Comparison of ENCODE assay signal across 19 cellular contexts in genomic region chr5:75617746-75618352, GRCh38. TPM values are rescaled to one million over a fixed set of nuclear protein-coding genes. Genes with fewer than 3 reads are reported as not detected.
DNase-seq lines count a peak whose midpoint lies in the region; ATAC-seq and TF ChIP-seq lines count a peak whose summit lies in the region.
"Had no signal": no experiment of that assay in that cellular context is flagged by ENCODE, and none has a peak within 500 bp of the region (broad histone marks: within the 10 kb centered on the region; RNA-seq: fewer than 3 reads in every experiment).

No MANE protein-coding gene starts in this region.

- H3K27ac Mint-ChIP-seq in Caco-2 (ENCODE audit: unreplicated experiment) (no peak overlapping the region), glutamatergic neuron (ENCODE audit: unreplicated experiment) (peak overlapping the region; percentile 44)
- H3K27ac Mint-ChIP-seq: activated naive CD8-positive, alpha-beta T cell treated with anti-CD3 and anti-CD28 coated beads for 36 hours; CD4-positive, CD25-positive, alpha-beta regulatory T cell; naive thymus-derived CD4-positive, alpha-beta T cell had no signal

- no peaks in the 10 kb centered on the region for H4K20me1 ChIP-seq in osteoblast (ENCODE audit: insufficient read depth, low read length)

- ATAC-seq in GM19328 (IDR thresholded peaks at IDR 0.05; ENCODE audit: unreplicated experiment): no peak
- ATAC-seq: naive thymus-derived CD4-positive, alpha-beta T cell had no signal

- H3K36me3 Mint-ChIP-seq in Caco-2 (ENCODE audit: insufficient read depth, unreplicated experiment): no peaks in the 10 kb centered on the region
- no peaks in the 10 kb centered on the region for H3K36me3 Mint-ChIP-seq in glutamatergic neuron (ENCODE audit: unreplicated experiment)
- H3K36me3 Mint-ChIP-seq: CD4-positive, CD25-positive, alpha-beta regulatory T cell had no signal

- BruUV-seq in Caco-2 (replicated peaks; lab: Mats Ljungman, UMichigan): no TSS peak

- H3K79me2 ChIP-seq in osteoblast (ENCODE audit: insufficient read depth, low read length): no peaks in the 10 kb centered on the region

- H3K4me3 Mint-ChIP-seq in Caco-2 (ENCODE audit: unreplicated experiment) (peak overlapping the region; percentile 58), glutamatergic neuron (ENCODE audit: unreplicated experiment) (no peak overlapping the region)
- H3K4me3 Mint-ChIP-seq: activated naive CD8-positive, alpha-beta T cell treated with anti-CD3 and anti-CD28 coated beads for 36 hours; CD4-positive, CD25-positive, alpha-beta regulatory T cell; naive thymus-derived CD4-positive, alpha-beta T cell had no signal

- no peaks in the 10 kb centered on the region for H3K27me3 Mint-ChIP-seq in Caco-2 (ENCODE audit: insufficient read depth, unreplicated experiment)
- H3K27me3 Mint-ChIP-seq in glutamatergic neuron (ENCODE audit: unreplicated experiment): no peaks in the 10 kb centered on the region
- H3K27me3 Mint-ChIP-seq: CD4-positive, CD25-positive, alpha-beta regulatory T cell had no signal

- H3K4me1 Mint-ChIP-seq in Caco-2 (ENCODE audit: low read depth, unreplicated experiment) (peaks cover 43% of the 10 kb centered on the region), glutamatergic neuron (ENCODE audit: low read depth, unreplicated experiment) (peaks cover 20% of the 10 kb centered on the region)
- H3K4me1 Mint-ChIP-seq: activated naive CD8-positive, alpha-beta T cell treated with anti-CD3 and anti-CD28 coated beads for 36 hours; naive thymus-derived CD4-positive, alpha-beta T cell had no signal

- no peak overlapping the region for H3K4me2 ChIP-seq in osteoblast (ENCODE audit: insufficient read depth, low read length)

- H3K27ac ChIP-seq in osteoblast (ENCODE audit: low read depth, low read length): no peak overlapping the region
- H3K27ac ChIP-seq: epithelial cell of prostate had no signal

- TF ChIP-seq CTCF in Caco-2 (IDR thresholded peaks at IDR 0.05; ENCODE audit: insufficient read depth in 1 of 2, low read depth in 1 of 2, low read length in 1 of 2, severe bottlenecking in 1 of 2, unreplicated experiment in 1 of 2) (no peak), glutamatergic neuron (IDR thresholded peaks at IDR 0.05; ENCODE audit: partially characterized antibody, unreplicated experiment) (no peak), osteoblast (IDR thresholded peaks at IDR 0.05; ENCODE audit: extremely low read depth, low read depth, low read length) (no peak)

- H2AFZ ChIP-seq in osteoblast (ENCODE audit: low read length): no peak overlapping the region

- H3K9ac ChIP-seq in adipocyte (ENCODE audit: low read length): peak overlapping the region; percentile 59

- H3K4me3 ChIP-seq in Caco-2 (ENCODE audit: low read depth, low read length) (no peak overlapping the region), adipocyte (ENCODE audit: low read length) (no peak overlapping the region), osteoblast (ENCODE audit: insufficient read depth, low read length) (no peak overlapping the region)
- H3K4me3 ChIP-seq: skin epidermis had no signal

- H3K9me3 Mint-ChIP-seq in Caco-2 (ENCODE audit: unreplicated experiment) (no peaks in the 10 kb centered on the region), glutamatergic neuron (ENCODE audit: unreplicated experiment) (no peaks in the 10 kb centered on the region)
- H3K9me3 Mint-ChIP-seq: activated naive CD8-positive, alpha-beta T cell treated with anti-CD3 and anti-CD28 coated beads for 36 hours; CD4-positive, CD25-positive, alpha-beta regulatory T cell; naive thymus-derived CD4-positive, alpha-beta T cell had no signal

- DNase-seq in Caco-2: peak; percentile 35 to 57
- no peak for DNase-seq in adipocyte (ENCODE audit: low read depth)
- no peak for DNase-seq in glutamatergic neuron
- DNase-seq in osteoblast (ENCODE audit: insufficient read length, low spot score, missing footprints): peak; percentile 81
- DNase-seq in GDM1 (lab: John Stamatoyannopoulos, UW): no peak
- no peak for DNase-seq in effector CD4-positive, alpha-beta T cell
- no peak for DNase-seq in inferior parietal cortex (ENCODE audit: extremely low spot score)
- DNase-seq: activated naive CD8-positive, alpha-beta T cell treated with anti-CD3 and anti-CD28 coated beads for 36 hours; CD4-positive, CD25-positive, alpha-beta regulatory T cell; dermis blood vessel endothelial cell; Karpas-422; naive thymus-derived CD4-positive, alpha-beta T cell; NCI-H1092 treated with DMSO at 0.1 percent for 48 hours; NCI-H2081; NCI-H446 treated with DMSO at 0.1 percent for 48 hours; stimulated activated CD4-positive, alpha-beta T cell treated with anti-CD3 and anti-CD28 coated beads, Interleukin-4, amount 100 ng/mL, for 4 hours had no signal

- H3K9me3 ChIP-seq in Caco-2 (no peaks in the 10 kb centered on the region), adipocyte (ENCODE audit: control insufficient read depth, low read length) (no peaks in the 10 kb centered on the region), osteoblast (ENCODE audit: low read depth, low read length) (no peaks in the 10 kb centered on the region)

- intact Hi-C loops in Caco-2 (cut with micrococcal nuclease; ENCODE audit: unreplicated experiment): loop anchor here (2.0 to 5.0 kb wide), 2 partner anchors 53 to 96 kb away; no protein-coding TSS in a partner anchor

- POLR2A ChIA-PET in Caco-2 (lab: Charles Lee): no interaction called here

- H3K36me3 ChIP-seq in Caco-2 (ENCODE audit: control insufficient read depth, insufficient read depth, low read length): no peaks in the 10 kb centered on the region
- peaks cover 6% of the 10 kb centered on the region for H3K36me3 ChIP-seq in adipocyte (ENCODE audit: control insufficient read depth, insufficient read depth, low read length, severe bottlenecking)
- no peaks in the 10 kb centered on the region for H3K36me3 ChIP-seq in osteoblast (ENCODE audit: insufficient read depth, low read length)

- H3K4me1 ChIP-seq in Caco-2 (peaks cover 100% of the 10 kb centered on the region), adipocyte (ENCODE audit: control insufficient read depth, insufficient read depth, low read length) (peaks cover 23% of the 10 kb centered on the region), osteoblast (ENCODE audit: insufficient read depth, low read length) (peaks cover 8% of the 10 kb centered on the region)

- H3K27me3 ChIP-seq in Caco-2 (replicated peaks; ENCODE audit: control insufficient read depth, insufficient read depth, low read length): no peaks in the 10 kb centered on the region
- H3K27me3 ChIP-seq in adipocyte (replicated peaks; ENCODE audit: control insufficient read depth, insufficient read depth, low read length): no peaks in the 10 kb centered on the region
- no peaks in the 10 kb centered on the region for H3K27me3 ChIP-seq in osteoblast (ENCODE audit: insufficient read depth, low read length)

- CTCF ChIA-PET in Caco-2 (lab: Charles Lee): interaction anchor here (0.8 to 1.7 kb wide), 2 partner anchors 11 to 63 kb away, joined by 3 to 4 read pairs; no protein-coding TSS in a partner anchor

RNA-seq across cellular contexts. Expression of gene ANKDD1B, which starts 6.6 kb away (rescaled TPM):
- total RNA-seq in Caco-2 (2022): 0.63 and 0.88 TPM in 2 replicates
- 2.3 TPM for total RNA-seq in glutamatergic neuron (ENCODE audit: unreplicated experiment)
- 0.59 and 0.72 TPM in 2 replicates for total RNA-seq in osteoblast
- total RNA-seq: activated naive CD8-positive, alpha-beta T cell treated with anti-CD3 and anti-CD28 coated beads for 36 hours had no signal

Comparison
In these comparisons a context has a peak if more than half of its experiments do, and no peak if none do; other contexts are left out.
1. DNase-seq: peak in Caco-2 (2 of 2) and osteoblast (single experiment); none in adipocyte (single experiment), glutamatergic neuron (single experiment), GDM1 (single experiment), effector CD4-positive, alpha-beta T cell (single experiment) and inferior parietal cortex (single experiment).